17 cellular contexts compared by ENCODE assay signal in genomic region chr11:44729718-44730117, GRCh38. TPM values are rescaled to one million over a fixed set of nuclear protein-coding genes. Genes with fewer than 3 reads are reported as not detected.
A peak's percentile ranks its signal among the peaks of the same experiment; 100 is the strongest.
DNase-seq lines count a peak whose midpoint lies in the region; ATAC-seq and TF ChIP-seq lines count a peak whose summit lies in the region.
"Had no signal": no experiment of that assay in that cellular context is flagged by ENCODE, and none has a peak within 500 bp of the region (broad histone marks: within the 10 kb centered on the region; RNA-seq: fewer than 3 reads in every experiment).

No MANE protein-coding gene starts in this region.

- H3K4me1 Mint-ChIP-seq in activated T-helper 17 cell treated with anti-CD3 and anti-CD28 coated beads, Interleukin-2, amount 50 U/mL, for 72 hours = peaks cover 58% of the 10 kb centered on the region

- peak overlapping the region; percentile 74 for H3K4me3 Mint-ChIP-seq in activated T-helper 17 cell treated with anti-CD3 and anti-CD28 coated beads, Interleukin-2, amount 50 U/mL, for 72 hours

- H3K27ac ChIP-seq in right atrium auricular region (peak overlapping the region; percentile 92 to 94), lower lobe of right lung (peak overlapping the region; percentile 18), uterus (peak overlapping the region; percentile 89 to 91), thyroid gland (peak overlapping the region in 1 of 3 donors; percentile 18)
- H3K27ac ChIP-seq: foreskin keratinocyte, parathyroid adenoma had no signal

- WGBS in thyroid gland, 2 donors = 68 to 71% methylated on average over 3 of the region's 3 CpGs

- no peak overlapping the region for H3K27ac Mint-ChIP-seq in activated T-helper 17 cell treated with anti-CD3 and anti-CD28 coated beads, Interleukin-2, amount 50 U/mL, for 72 hours

- ATAC-seq in left cardiac atrium = no peak
- ATAC-seq in activated T-helper 17 cell treated with anti-CD3 and anti-CD28 coated beads, Interleukin-2, amount 50 U/mL, for 72 hours (replicated peaks) = peak; percentile 58
- no peak for ATAC-seq in lower lobe of right lung
- no peak for ATAC-seq in GM19328 (IDR thresholded peaks at IDR 0.05; ENCODE audit: unreplicated experiment)
- ATAC-seq: foreskin keratinocyte had no signal

- no peaks in the 10 kb centered on the region for H3K9me3 ChIP-seq in right atrium auricular region
- H3K9me3 ChIP-seq in lower lobe of right lung = no peaks in the 10 kb centered on the region
- H3K9me3 ChIP-seq in uterus = no peaks in the 10 kb centered on the region
- no peaks in the 10 kb centered on the region for H3K9me3 ChIP-seq in thyroid gland

- TF ChIP-seq CTCF in right atrium auricular region (IDR thresholded peaks at IDR 0.05) = no peak
- TF ChIP-seq CTCF in lower lobe of right lung (IDR thresholded peaks at IDR 0.05) = no peak
- TF ChIP-seq CTCF in uterus (IDR thresholded peaks at IDR 0.05) = no peak
- no peak for TF ChIP-seq CTCF in thyroid gland (IDR thresholded peaks at IDR 0.05)

- H3K4me3 ChIP-seq in right atrium auricular region = no peak overlapping the region
- H3K4me3 ChIP-seq in lower lobe of right lung = no peak overlapping the region
- H3K4me3 ChIP-seq in uterus = no peak overlapping the region
- H3K4me3 ChIP-seq in thyroid gland (replicated peaks in 1 of 3) = no peak overlapping the region
- H3K4me3 ChIP-seq: dorsolateral prefrontal cortex had no signal

- H3K9me3 Mint-ChIP-seq in activated T-helper 17 cell treated with anti-CD3 and anti-CD28 coated beads, Interleukin-2, amount 50 U/mL, for 72 hours = no peaks in the 10 kb centered on the region

- no peaks in the 10 kb centered on the region for H3K36me3 Mint-ChIP-seq in activated T-helper 17 cell treated with anti-CD3 and anti-CD28 coated beads, Interleukin-2, amount 50 U/mL, for 72 hours (ENCODE audit: low read depth)

- DNase-seq in right atrium auricular region (ENCODE audit: low spot score) (no peak), left cardiac atrium (no peak), lower lobe of right lung (no peak), uterus (no peak), NCI-H1694 treated with DMSO at 0.1 percent for 48 hours (lab: John Stamatoyannopoulos, UW) (no peak), thyroid gland (no peak)
- DNase-seq: activated CD8-positive, alpha-beta memory T cell treated with anti-CD3 and anti-CD28 coated beads for 24 hours; AML-193; EL; foreskin keratinocyte; NCI-H1092; NCI-H2227 treated with DMSO at 0.1 percent for 48 hours; stimulated activated CD4-positive, alpha-beta T cell treated with anti-CD3 and anti-CD28 coated beads, Interleukin-1b, Interleukin-23, amount 100 ng/mL, for 48 hours had no signal

- no peaks in the 10 kb centered on the region for H3K27me3 ChIP-seq in right atrium auricular region
- peaks cover 33% of the 10 kb centered on the region for H3K27me3 ChIP-seq in lower lobe of right lung (ENCODE audit: low read depth)
- H3K27me3 ChIP-seq in uterus = no peaks in the 10 kb centered on the region
- no peaks in the 10 kb centered on the region for H3K27me3 ChIP-seq in thyroid gland

- intact Hi-C loops in left cardiac atrium (cut with DNase I) = loop anchor here (2.0 to 5.0 kb wide), 5 partner anchors 45 to 183 kb away; no protein-coding TSS in a partner anchor
- intact Hi-C loops in lower lobe of right lung (cut with DNase I) = no loop called here
- intact Hi-C loops in uterus (cut with DNase I; ENCODE audit: low total_unique reads) = loop anchor here (5.0 kb wide), 1 partner anchor 163 kb away; no protein-coding TSS in a partner anchor
- intact Hi-C loops in thyroid gland (cut with DNase I) = loop anchor here (5.0 to 10.0 kb wide), 2 partner anchors 105 to 168 kb away; no protein-coding TSS in a partner anchor

- H3K36me3 ChIP-seq in right atrium auricular region (no peaks in the 10 kb centered on the region), lower lobe of right lung (no peaks in the 10 kb centered on the region), uterus (no peaks in the 10 kb centered on the region), thyroid gland (no peaks in the 10 kb centered on the region)

- no peaks in the 10 kb centered on the region for H3K27me3 Mint-ChIP-seq in activated T-helper 17 cell treated with anti-CD3 and anti-CD28 coated beads, Interleukin-2, amount 50 U/mL, for 72 hours

- peaks cover 0 to 87% of the 10 kb centered on the region in 2 donors for H3K4me1 ChIP-seq in right atrium auricular region
- H3K4me1 ChIP-seq in lower lobe of right lung = peaks cover 43% of the 10 kb centered on the region
- H3K4me1 ChIP-seq in uterus = peaks cover 0 to 3% of the 10 kb centered on the region in 2 donors
- peaks cover 16 to 54% of the 10 kb centered on the region in 2 donors for H3K4me1 ChIP-seq in thyroid gland
- H3K4me1 ChIP-seq: foreskin keratinocyte, parathyroid adenoma had no signal

- TF ChIP-seq POLR2A in uterus (IDR thresholded peaks at IDR 0.05) = no peak
- TF ChIP-seq POLR2A in thyroid gland (IDR thresholded peaks at IDR 0.05) = no peak

RNA-seq across cellular contexts. Expression of gene TSPAN18, which starts 3.0 kb away (rescaled TPM):
- total RNA-seq in right atrium auricular region = 10 to 100 TPM; 76.3 to 79.3 TPM
- total RNA-seq in left cardiac atrium = 100 to 1,000 TPM; 152 to 166 TPM
- total RNA-seq in activated T-helper 17 cell treated with anti-CD3 and anti-CD28 coated beads, Interleukin-2, amount 50 U/mL, for 72 hours = 1 to 10 TPM; 3.3 to 3.9 TPM
- 38.4 TPM for total RNA-seq in lower lobe of right lung
- 100 to 1,000 TPM in 1 of 4 donors, 10 to 100 TPM in 1, 1 to 10 TPM in 2; 1.2 to 117 (median 20.1) TPM for total RNA-seq in uterus
- 10 to 100 TPM in 1 of 4 donors, 1 to 10 TPM in 3; 3.6 to 12.4 (median 8.2) TPM for total RNA-seq in thyroid gland
